ENCODE assay signal across 8 cellular contexts in the genomic region with DNA sequence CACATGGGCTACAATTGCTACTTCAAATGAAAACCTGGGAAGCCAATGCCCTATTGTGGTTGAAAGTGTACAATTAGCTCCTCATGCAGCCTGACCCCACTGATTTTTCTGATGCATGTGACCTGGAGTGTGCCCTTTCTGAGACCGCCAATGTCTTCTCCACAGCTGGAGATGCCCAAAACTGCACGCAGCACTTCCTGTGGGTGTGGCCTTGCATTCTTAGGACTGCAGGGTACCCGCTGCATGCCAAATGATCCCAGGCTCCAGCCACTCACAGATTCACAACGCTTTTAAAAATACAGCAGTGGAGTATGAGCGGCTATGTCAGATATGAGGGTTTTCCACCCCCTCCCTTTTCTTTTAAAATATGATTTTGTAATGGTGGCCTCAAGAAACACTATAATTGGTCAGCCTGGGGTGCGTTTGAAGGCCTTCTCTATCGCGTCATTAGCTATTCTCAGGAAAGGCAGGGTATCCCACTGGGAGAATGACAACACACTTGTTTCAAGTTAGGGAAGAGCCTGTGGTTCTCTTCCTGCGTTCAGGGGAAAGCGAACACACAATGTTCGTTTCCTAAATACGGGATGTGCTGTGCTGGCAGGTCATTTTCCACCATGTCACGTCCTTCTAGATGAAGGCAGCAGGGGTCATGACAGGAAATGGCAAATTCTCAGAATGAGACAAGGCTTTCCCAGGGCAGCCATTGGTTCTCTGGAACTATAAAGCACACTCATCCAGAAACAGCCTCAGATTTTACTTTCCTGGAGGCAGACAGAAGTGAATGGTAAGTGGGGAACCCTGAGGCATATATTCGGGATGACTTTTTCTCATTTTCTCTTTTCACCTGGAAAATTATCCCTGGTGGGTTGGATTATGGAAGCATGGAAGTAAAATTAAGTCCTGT. TPM values are rescaled to one million over a fixed set of nuclear protein-coding genes. Genes with fewer than 3 reads are reported as not detected.
A peak's percentile ranks its signal among the peaks of the same experiment; 100 is the strongest.
DNase-seq lines count a peak whose midpoint lies in the region; ATAC-seq and TF ChIP-seq lines count a peak whose summit lies in the region.

A gene with protein sequence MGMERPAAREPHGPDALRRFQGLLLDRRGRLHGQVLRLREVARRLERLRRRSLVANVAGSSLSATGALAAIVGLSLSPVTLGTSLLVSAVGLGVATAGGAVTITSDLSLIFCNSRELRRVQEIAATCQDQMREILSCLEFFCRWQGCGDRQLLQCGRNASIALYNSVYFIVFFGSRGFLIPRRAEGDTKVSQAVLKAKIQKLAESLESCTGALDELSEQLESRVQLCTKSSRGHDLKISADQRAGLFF (plus strand): TSS at position 749 of the 904 bp plus-strand sequence. CDS start 33 bp downstream, at position 782.

- H3K27ac Mint-ChIP-seq in Calu3 (ENCODE audit: unreplicated experiment) (peak within 1 kb of the TSS; percentile 78), nephron (peak within 1 kb of the TSS; percentile 74 to 84 (median 81))

- H3K27me3 Mint-ChIP-seq in Calu3 (ENCODE audit: unreplicated experiment) = no peaks in the 10 kb centered on the region
- H3K27me3 Mint-ChIP-seq in nephron (ENCODE audit: low read depth) = no peaks in the 10 kb centered on the region

- no TSS peak for BruUV-seq in Calu3 (replicated peaks; lab: Mats Ljungman, UMichigan)

- TF ChIP-seq CTCF in Calu3 (IDR thresholded peaks at IDR 0.05; ENCODE audit: unreplicated experiment) (no peak), nephron (IDR thresholded peaks at IDR 0.05; ENCODE audit: unreplicated experiment in 3 of 3) (no peak)

- peak within 1 kb of the TSS; percentile 27 for H3K27ac ChIP-seq in epithelial cell of prostate

- H3K4me1 Mint-ChIP-seq in Calu3 (ENCODE audit: low read depth, unreplicated experiment) (peaks cover 27% of the 10 kb centered on the region), nephron (peaks cover 34% of the 10 kb centered on the region)

- intact Hi-C loops in Calu3 (cut with micrococcal nuclease; ENCODE audit: unreplicated experiment) = loop anchor here (5.0 kb wide), 2 partner anchors 37 to 107 kb away; partner anchors contain the start of gene GPRC5A

- no peak for ATAC-seq in GM18909 (IDR thresholded peaks at IDR 0.05; ENCODE audit: poor library complexity, unreplicated experiment)

- peaks cover 15% of the 10 kb centered on the region for H3K36me3 Mint-ChIP-seq in Calu3 (ENCODE audit: insufficient read depth, unreplicated experiment)
- no peaks in the 10 kb centered on the region for H3K36me3 Mint-ChIP-seq in nephron (ENCODE audit: low read depth)

- H3K9me3 Mint-ChIP-seq in Calu3 (ENCODE audit: low read depth, unreplicated experiment) (no peaks in the 10 kb centered on the region), nephron (peaks cover 3% of the 10 kb centered on the region)

- DNase-seq in Calu3 (no peak), RPMI7951 (ENCODE audit: low read depth) (peak; percentile 86), epithelial cell of prostate (ENCODE audit: low read depth, low spot score) (no peak), NCI-H446 treated with DMSO at 0.1 percent for 48 hours (lab: John Stamatoyannopoulos, UW) (no peak), epidermal melanocyte (ENCODE audit: insufficient read length, low spot score) (no peak)
- no peak for DNase-seq in stimulated activated CD4-positive, alpha-beta T cell treated with anti-CD3 and anti-CD28 coated beads, Interleukin-4, amount 100 ng/mL, for 24 hours

- peak within 1 kb of the TSS; percentile 66 for H3K4me3 Mint-ChIP-seq in Calu3 (ENCODE audit: low read depth, unreplicated experiment)
- H3K4me3 Mint-ChIP-seq in nephron = peak within 1 kb of the TSS; percentile 56 to 75 (median 69)

- CTCF ChIA-PET in Calu3 (lab: Charles Lee) = no interaction called here

RNA-seq across cellular contexts. Expression of the gene that starts here (rescaled TPM):
- 5.2 and 5.3 TPM in 2 replicates for total RNA-seq in Calu3 (2022)
- total RNA-seq in RPMI7951 (2014; rRNA removed; shearing (Covaris generic)) = 12.6 and 12.7 TPM in 2 replicates
